In genomic region chr19:48495391-48495790, GRCh38 we compare ENCODE assay signal across 16 cellular contexts. TPM values are rescaled to one million over a fixed set of nuclear protein-coding genes. Genes with fewer than 3 reads are reported as not detected.
DNase-seq lines count a peak whose midpoint lies in the region; ATAC-seq and TF ChIP-seq lines count a peak whose summit lies in the region.
"Had no signal": no experiment of that assay in that cellular context is flagged by ENCODE, and none has a peak within 500 bp of the region (broad histone marks: within the 10 kb centered on the region; RNA-seq: fewer than 3 reads in every experiment).

No MANE protein-coding gene starts in this region.

- no peak overlapping the region for H3K27ac ChIP-seq in right cardiac atrium (ENCODE audit: low read length)
- H3K27ac ChIP-seq: vagina had no signal

- no peak overlapping the region for H3K27ac Mint-ChIP-seq in T-helper 17 cell
- H3K27ac Mint-ChIP-seq in glutamatergic neuron (ENCODE audit: unreplicated experiment) = no peak overlapping the region
- H3K27ac Mint-ChIP-seq: activated naive CD8-positive, alpha-beta T cell treated with anti-CD3 and anti-CD28 coated beads, Interleukin-2, amount 10 ng/mL, durations not matched to agents 7 days and 5 days; T-helper 2 cell treated with Interferon-gamma antibody and Interleukin-4, amounts not matched to agents 5 μg/mL and 100 μg/mL, for 36 hours had no signal

- H3K4me3 Mint-ChIP-seq in T-helper 17 cell = peak overlapping the region; percentile 33
- H3K4me3 Mint-ChIP-seq in glutamatergic neuron (ENCODE audit: unreplicated experiment) = peak overlapping the region; percentile 2

- H3K27me3 Mint-ChIP-seq in T-helper 17 cell (peaks cover 30% of the 10 kb centered on the region), glutamatergic neuron (ENCODE audit: unreplicated experiment) (peaks cover 32% of the 10 kb centered on the region)

- H3K9me3 Mint-ChIP-seq in glutamatergic neuron (ENCODE audit: unreplicated experiment) = peaks cover 13% of the 10 kb centered on the region
- H3K9me3 Mint-ChIP-seq: activated naive CD8-positive, alpha-beta T cell treated with anti-CD3 and anti-CD28 coated beads, Interleukin-2, amount 10 ng/mL, durations not matched to agents 7 days and 5 days; T-helper 2 cell treated with Interferon-gamma antibody and Interleukin-4, amounts not matched to agents 5 μg/mL and 100 μg/mL, for 36 hours had no signal

- no peak overlapping the region for H3K4me3 ChIP-seq in right cardiac atrium (ENCODE audit: low read length)
- H3K4me3 ChIP-seq: vagina had no signal

- DNase-seq in right cardiac atrium (peak in 2 of 3 donors; percentile 40 to 74), Right ventricle myocardium inferior (ENCODE audit: missing footprints) (no peak), T-helper 17 cell (no peak), glutamatergic neuron (no peak), T-helper 9 cell (no peak), NCI-H774 (lab: John Stamatoyannopoulos, UW) (no peak), pons (ENCODE audit: low spot score) (no peak)
- no peak for DNase-seq in stimulated activated CD4-positive, alpha-beta T cell treated with anti-CD3 and anti-CD28 coated beads, Interleukin-2, amount 100 ng/mL, for 48 hours
- DNase-seq: activated naive CD8-positive, alpha-beta T cell treated with anti-CD3 and anti-CD28 coated beads, Interleukin-2, amount 10 ng/mL, durations not matched to agents 7 days and 5 days; cortex of kidney; foreskin melanocyte; stimulated activated CD4-positive, alpha-beta T cell treated with anti-CD3 and anti-CD28 coated beads, Interleukin-12 subunit alpha, Interleukin-12 subunit beta, amount 100 ng/mL, for 4 hours had no signal

- intact Hi-C loops in right cardiac atrium (cut with DNase I) = no loop called here
- intact Hi-C loops in Right ventricle myocardium inferior (cut with DNase I) = no loop called here

- H3K27me3 ChIP-seq in right cardiac atrium (ENCODE audit: control insufficient read depth, insufficient read depth) = no peaks in the 10 kb centered on the region
- H3K27me3 ChIP-seq: vagina had no signal

- no peak for ATAC-seq in right cardiac atrium
- ATAC-seq in Right ventricle myocardium inferior = no peak
- ATAC-seq in T-helper 17 cell = no peak

- no peak for TF ChIP-seq CTCF in glutamatergic neuron (IDR thresholded peaks at IDR 0.05; ENCODE audit: partially characterized antibody, unreplicated experiment)

- no peaks in the 10 kb centered on the region for H3K36me3 Mint-ChIP-seq in T-helper 17 cell (ENCODE audit: low read depth)
- H3K36me3 Mint-ChIP-seq in glutamatergic neuron (ENCODE audit: unreplicated experiment) = no peaks in the 10 kb centered on the region
- H3K36me3 Mint-ChIP-seq: activated naive CD8-positive, alpha-beta T cell treated with anti-CD3 and anti-CD28 coated beads, Interleukin-2, amount 10 ng/mL, durations not matched to agents 7 days and 5 days had no signal

- H3K9me3 ChIP-seq in right cardiac atrium (ENCODE audit: control insufficient read depth, low read length) (no peaks in the 10 kb centered on the region), T-helper 17 cell (ENCODE audit: control insufficient read depth, low read length, poor library complexity, severe bottlenecking) (no peaks in the 10 kb centered on the region)
- H3K9me3 ChIP-seq: vagina had no signal

- no peaks in the 10 kb centered on the region for H3K4me1 ChIP-seq in right cardiac atrium (ENCODE audit: control insufficient read depth, insufficient read depth, low read length)

- WGBS in right cardiac atrium = 56% methylated on average over 6 of the region's 6 CpGs

- H3K4me1 Mint-ChIP-seq in T-helper 17 cell (peaks cover 23% of the 10 kb centered on the region), glutamatergic neuron (ENCODE audit: low read depth, unreplicated experiment) (peaks cover 14% of the 10 kb centered on the region)

RNA-seq across cellular contexts. Expression of gene LMTK3, which starts 16.2 kb away (rescaled TPM):
- total RNA-seq in right cardiac atrium = 1 to 10 TPM; 3.1 to 7.2 (median 5.5) TPM
- 2.9 TPM for polyA plus RNA-seq in right cardiac atrium
- total RNA-seq in Right ventricle myocardium inferior = 0.70 TPM
- 10 to 100 TPM; 11.5 to 18.4 TPM for total RNA-seq in T-helper 17 cell
- total RNA-seq in glutamatergic neuron (ENCODE audit: unreplicated experiment) = 36.3 TPM

RNA-seq across cellular contexts. Expression of gene CYTH2, which starts 26.2 kb away (rescaled TPM):
- total RNA-seq in right cardiac atrium (10 to 100 TPM; 26.0 to 35.0 (median 29.2) TPM), Right ventricle myocardium inferior (30.7 TPM), T-helper 17 cell (10 to 100 TPM; 42.3 to 53.4 TPM), glutamatergic neuron (ENCODE audit: unreplicated experiment) (233 TPM)
- polyA plus RNA-seq in right cardiac atrium = 27.4 TPM

RNA-seq across cellular contexts. Expression of gene KCNJ14, which starts 40.0 kb away (rescaled TPM):
- under 1 TPM; 0.20 to 0.75 (median 0.23) TPM for total RNA-seq in right cardiac atrium
- polyA plus RNA-seq in right cardiac atrium = 0.16 TPM
- 0.19 TPM for total RNA-seq in Right ventricle myocardium inferior
- total RNA-seq in T-helper 17 cell = 1 to 10 TPM; 1.7 to 2.5 TPM
- 1.0 TPM for total RNA-seq in glutamatergic neuron (ENCODE audit: unreplicated experiment)

RNA-seq across cellular contexts. Expression of gene GRWD1, which starts 49.6 kb away (rescaled TPM):
- 10 to 100 TPM; 16.0 to 20.4 (median 17.3) TPM for total RNA-seq in right cardiac atrium
- polyA plus RNA-seq in right cardiac atrium = 7.2 TPM
- 17.7 TPM for total RNA-seq in Right ventricle myocardium inferior
- 10 to 100 TPM; 32.5 TPM for total RNA-seq in T-helper 17 cell
- 25.0 TPM for total RNA-seq in glutamatergic neuron (ENCODE audit: unreplicated experiment)

RNA-seq across cellular contexts. Expression of gene SULT2B1, which starts 56.6 kb away (rescaled TPM):
- total RNA-seq in right cardiac atrium (under 1 TPM in 2 of 4 donors, not detected in 2; 0.25 to 0.76 TPM), Right ventricle myocardium inferior (0.43 TPM), T-helper 17 cell (not detected), glutamatergic neuron (ENCODE audit: unreplicated experiment) (not detected)
- 0.14 TPM for polyA plus RNA-seq in right cardiac atrium
- total RNA-seq: activated naive CD8-positive, alpha-beta T cell treated with anti-CD3 and anti-CD28 coated beads, Interleukin-2, amount 10 ng/mL, durations not matched to agents 7 days and 5 days; G401 had no signal
- polyA plus RNA-seq: neural cell had no signal

Comparison
In these comparisons a context has a peak if more than half of its experiments do, and no peak if none do; other contexts are left out.
1. DNase-seq: peak in right cardiac atrium (2 of 3); none in Right ventricle myocardium inferior (single experiment), T-helper 17 cell (0 of 3), glutamatergic neuron (single experiment), T-helper 9 cell (single experiment), NCI-H774 (single experiment), stimulated activated CD4-positive, alpha-beta T cell treated with anti-CD3 and anti-CD28 coated beads, Interleukin-2, amount 100 ng/mL, for 48 hours (0 of 2) and pons (single experiment).